In the genomic region with DNA sequence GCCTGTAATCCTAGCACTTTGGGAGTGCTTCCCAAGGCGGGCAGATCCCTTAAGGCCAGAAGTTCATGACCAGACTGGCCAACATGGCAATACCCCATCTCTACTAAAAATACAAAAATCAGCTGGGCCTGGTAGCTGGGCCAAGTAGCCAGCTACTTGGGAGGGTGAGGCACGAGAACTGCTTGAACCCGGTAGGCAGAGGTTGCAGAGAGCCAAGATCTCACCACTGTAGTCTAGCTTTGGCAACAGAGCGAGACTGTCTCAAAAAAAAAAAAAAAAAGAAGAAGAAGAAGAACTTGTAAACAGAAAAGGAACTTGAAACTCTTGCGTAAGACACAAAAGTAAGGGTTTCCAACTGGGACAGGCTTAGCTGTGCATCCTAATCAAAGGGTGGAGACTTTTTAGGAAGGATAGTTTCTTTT, we compare ENCODE assay signal across 11 cellular contexts. TPM values are rescaled to one million over a fixed set of nuclear protein-coding genes. Genes with fewer than 3 reads are reported as not detected.
DNase-seq lines count a peak whose midpoint lies in the region; ATAC-seq and TF ChIP-seq lines count a peak whose summit lies in the region.
"Had no signal": no experiment of that assay in that cellular context is flagged by ENCODE, and none has a peak within 500 bp of the region (broad histone marks: within the 10 kb centered on the region; RNA-seq: fewer than 3 reads in every experiment).

No MANE protein-coding gene starts in this region.

- intact Hi-C loops in mucosa of descending colon (cut with DNase I, micrococcal nuclease), result no loop called here

- TF ChIP-seq RAD21 in Ishikawa (IDR thresholded peaks at IDR 0.05; ENCODE audit: low read depth), result no peak

- no peak overlapping the region for H3K4me3 Mint-ChIP-seq in chondrocyte (ENCODE audit: unreplicated experiment)
- H3K4me3 Mint-ChIP-seq in WTC11, result no peak overlapping the region

- no peaks in the 10 kb centered on the region for H3K36me3 Mint-ChIP-seq in chondrocyte (ENCODE audit: low read depth)
- H3K36me3 Mint-ChIP-seq in WTC11, result no peaks in the 10 kb centered on the region

- H3K27me3 Mint-ChIP-seq in chondrocyte (ENCODE audit: low read depth), result no peaks in the 10 kb centered on the region
- H3K27me3 Mint-ChIP-seq in WTC11 (ENCODE audit: low read depth), result no peaks in the 10 kb centered on the region
- H3K27me3 Mint-ChIP-seq: stimulated activated naive CD8-positive, alpha-beta T cell treated with anti-CD3 and anti-CD28 coated beads, Interleukin-15, amount 100 ng/mL, for 72 hours had no signal

- CTCF ChIA-PET in WTC11 (lab: Charles Lee), result no interaction called here

- no peaks in the 10 kb centered on the region for H3K36me3 ChIP-seq in mucosa of descending colon (ENCODE audit: low read depth)

- peak overlapping the region; percentile 88 for H3K27ac Mint-ChIP-seq in chondrocyte (ENCODE audit: unreplicated experiment)
- no peak overlapping the region for H3K27ac Mint-ChIP-seq in WTC11
- H3K27ac Mint-ChIP-seq: stimulated activated naive CD8-positive, alpha-beta T cell treated with anti-CD3 and anti-CD28 coated beads, Interleukin-15, amount 100 ng/mL, for 72 hours had no signal

- DNase-seq in AG08396 (ENCODE audit: low spot score) (peak; percentile 21), chondrocyte (ENCODE audit: low spot score) (no peak), mucosa of descending colon (no peak), NCI-H2227 treated with DMSO at 0.1 percent for 48 hours (lab: John Stamatoyannopoulos, UW) (no peak), NCI-H345 (lab: John Stamatoyannopoulos, UW) (no peak), WTC11 (ENCODE audit: low spot score) (no peak)
- DNase-seq: DND-41; islet precursor cell; stimulated activated naive CD8-positive, alpha-beta T cell treated with anti-CD3 and anti-CD28 coated beads, Interleukin-15, amount 100 ng/mL, for 72 hours had no signal

- H3K4me3 ChIP-seq in mucosa of descending colon, result no peak overlapping the region

- H3K9me3 Mint-ChIP-seq in chondrocyte (ENCODE audit: low read depth), result peaks cover 7% of the 10 kb centered on the region
- no peaks in the 10 kb centered on the region; the same call in 1 of the 2 replicates for H3K9me3 Mint-ChIP-seq in WTC11

- H3K9me3 ChIP-seq in mucosa of descending colon, result no peaks in the 10 kb centered on the region

- TF ChIP-seq EP300 in Ishikawa (IDR thresholded peaks at IDR 0.05; ENCODE audit: borderline replicate concordance), result no peak

- H3K4me1 Mint-ChIP-seq in chondrocyte (ENCODE audit: low read depth) (peaks cover 22% of the 10 kb centered on the region), WTC11 (peaks cover 2% of the 10 kb centered on the region; the same call in 1 of the 2 replicates)

- H3K4me1 ChIP-seq in mucosa of descending colon (ENCODE audit: low read depth), result peaks cover 4% of the 10 kb centered on the region

- ATAC-seq in mucosa of descending colon, result peak; percentile 50
- no peak for ATAC-seq in GM19324 (IDR thresholded peaks at IDR 0.05; ENCODE audit: low FRiP score, unreplicated experiment)
- ATAC-seq in WTC11, result no peak

- POLR2A ChIA-PET in WTC11 (lab: Charles Lee), result interaction anchor here (0.6 kb wide), 1 partner anchor 68 kb away, joined by 3 read pairs; no protein-coding TSS in a partner anchor

- TF ChIP-seq CTCF in chondrocyte (IDR thresholded peaks at IDR 0.05) (no peak), mucosa of descending colon (IDR thresholded peaks at IDR 0.05) (no peak), WTC11 (IDR thresholded peaks at IDR 0.05) (no peak)

TF ChIP-seq in Ishikawa, 13 proteins besides CTCF, POLR2A, EP300 and RAD21:
- TF ChIP-seq CEBPB (IDR thresholded peaks at IDR 0.05) (peak; percentile 93), ZBTB7A (IDR thresholded peaks at IDR 0.05; ENCODE audit: low read depth) (no peak), TCF12 (IDR thresholded peaks at IDR 0.05; ENCODE audit: low read depth) (no peak)

TF ChIP-seq in WTC11, 78 proteins besides CTCF, POLR2A, EP300 and RAD21 (continues in another document):
- no peak for TF ChIP-seq NR2C2 (CRISPR knock-in tag; IDR thresholded peaks at IDR 0.05)
- TF ChIP-seq JUN (CRISPR knock-in tag; IDR thresholded peaks at IDR 0.05), result no peak
- TF ChIP-seq, protein P1, sequence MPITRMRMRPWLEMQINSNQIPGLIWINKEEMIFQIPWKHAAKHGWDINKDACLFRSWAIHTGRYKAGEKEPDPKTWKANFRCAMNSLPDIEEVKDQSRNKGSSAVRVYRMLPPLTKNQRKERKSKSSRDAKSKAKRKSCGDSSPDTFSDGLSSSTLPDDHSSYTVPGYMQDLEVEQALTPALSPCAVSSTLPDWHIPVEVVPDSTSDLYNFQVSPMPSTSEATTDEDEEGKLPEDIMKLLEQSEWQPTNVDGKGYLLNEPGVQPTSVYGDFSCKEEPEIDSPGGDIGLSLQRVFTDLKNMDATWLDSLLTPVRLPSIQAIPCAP (CRISPR knock-in tag; IDR thresholded peaks at IDR 0.05), result no peak
- TF ChIP-seq, protein P2, sequence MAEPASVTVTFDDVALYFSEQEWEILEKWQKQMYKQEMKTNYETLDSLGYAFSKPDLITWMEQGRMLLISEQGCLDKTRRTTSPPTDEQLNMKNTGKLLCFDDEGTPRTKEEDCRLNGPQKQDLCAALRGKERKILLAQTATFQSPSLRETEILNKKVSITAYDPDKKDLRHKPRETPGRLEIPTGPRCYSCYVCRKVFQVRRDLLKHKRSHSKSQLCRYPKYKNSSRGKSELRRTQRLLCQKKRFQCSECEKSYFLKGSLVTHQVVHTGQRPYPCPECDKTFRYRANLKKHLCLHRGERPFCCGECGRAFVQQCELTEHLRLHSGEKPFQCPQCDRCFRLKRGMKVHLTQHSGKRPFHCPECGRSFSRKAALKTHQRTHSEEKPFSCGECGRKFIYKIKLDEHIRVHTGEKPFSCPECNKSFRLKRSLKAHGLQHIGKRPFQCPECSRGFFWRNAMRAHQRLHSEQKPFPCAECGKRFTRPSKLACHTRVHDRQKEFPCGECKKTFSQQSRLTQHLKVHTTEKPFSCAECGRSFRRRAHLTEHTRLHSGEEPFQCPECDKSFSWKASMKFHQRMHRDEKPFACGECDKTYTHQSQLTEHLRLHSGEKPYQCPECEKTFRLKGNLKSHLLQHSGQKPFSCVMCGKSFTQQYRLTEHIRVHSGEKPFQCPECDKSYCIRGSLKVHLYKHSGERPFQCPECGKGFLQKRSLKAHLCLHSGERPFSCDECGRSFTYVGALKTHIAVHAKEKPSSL (CRISPR knock-in tag; conservative IDR thresholded peaks at IDR 0.05), result no peak
- TF ChIP-seq IRF2 (CRISPR knock-in tag; IDR thresholded peaks at IDR 0.05; ENCODE audit: borderline replicate concordance, low read depth), result no peak
- no peak for TF ChIP-seq ETV6 (CRISPR knock-in tag; IDR thresholded peaks at IDR 0.05)
- no peak for TF ChIP-seq SMAD4 (CRISPR knock-in tag; IDR thresholded peaks at IDR 0.05)
- TF ChIP-seq KAT7 (CRISPR knock-in tag; IDR thresholded peaks at IDR 0.05; ENCODE audit: borderline replicate concordance), result no peak
- TF ChIP-seq, protein P3, sequence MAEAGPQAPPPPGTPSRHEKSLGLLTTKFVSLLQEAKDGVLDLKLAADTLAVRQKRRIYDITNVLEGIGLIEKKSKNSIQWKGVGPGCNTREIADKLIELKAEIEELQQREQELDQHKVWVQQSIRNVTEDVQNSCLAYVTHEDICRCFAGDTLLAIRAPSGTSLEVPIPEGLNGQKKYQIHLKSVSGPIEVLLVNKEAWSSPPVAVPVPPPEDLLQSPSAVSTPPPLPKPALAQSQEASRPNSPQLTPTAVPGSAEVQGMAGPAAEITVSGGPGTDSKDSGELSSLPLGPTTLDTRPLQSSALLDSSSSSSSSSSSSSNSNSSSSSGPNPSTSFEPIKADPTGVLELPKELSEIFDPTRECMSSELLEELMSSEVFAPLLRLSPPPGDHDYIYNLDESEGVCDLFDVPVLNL (CRISPR knock-in tag; IDR thresholded peaks at IDR 0.05; ENCODE audit: borderline replicate concordance, low read depth), result no peak
- TF ChIP-seq ZNF317 (CRISPR knock-in tag; IDR thresholded peaks at IDR 0.05; ENCODE audit: borderline replicate concordance, low read depth), result no peak
- TF ChIP-seq ZNF423 (CRISPR knock-in tag; IDR thresholded peaks at IDR 0.05), result no peak
- TF ChIP-seq, protein P4, sequence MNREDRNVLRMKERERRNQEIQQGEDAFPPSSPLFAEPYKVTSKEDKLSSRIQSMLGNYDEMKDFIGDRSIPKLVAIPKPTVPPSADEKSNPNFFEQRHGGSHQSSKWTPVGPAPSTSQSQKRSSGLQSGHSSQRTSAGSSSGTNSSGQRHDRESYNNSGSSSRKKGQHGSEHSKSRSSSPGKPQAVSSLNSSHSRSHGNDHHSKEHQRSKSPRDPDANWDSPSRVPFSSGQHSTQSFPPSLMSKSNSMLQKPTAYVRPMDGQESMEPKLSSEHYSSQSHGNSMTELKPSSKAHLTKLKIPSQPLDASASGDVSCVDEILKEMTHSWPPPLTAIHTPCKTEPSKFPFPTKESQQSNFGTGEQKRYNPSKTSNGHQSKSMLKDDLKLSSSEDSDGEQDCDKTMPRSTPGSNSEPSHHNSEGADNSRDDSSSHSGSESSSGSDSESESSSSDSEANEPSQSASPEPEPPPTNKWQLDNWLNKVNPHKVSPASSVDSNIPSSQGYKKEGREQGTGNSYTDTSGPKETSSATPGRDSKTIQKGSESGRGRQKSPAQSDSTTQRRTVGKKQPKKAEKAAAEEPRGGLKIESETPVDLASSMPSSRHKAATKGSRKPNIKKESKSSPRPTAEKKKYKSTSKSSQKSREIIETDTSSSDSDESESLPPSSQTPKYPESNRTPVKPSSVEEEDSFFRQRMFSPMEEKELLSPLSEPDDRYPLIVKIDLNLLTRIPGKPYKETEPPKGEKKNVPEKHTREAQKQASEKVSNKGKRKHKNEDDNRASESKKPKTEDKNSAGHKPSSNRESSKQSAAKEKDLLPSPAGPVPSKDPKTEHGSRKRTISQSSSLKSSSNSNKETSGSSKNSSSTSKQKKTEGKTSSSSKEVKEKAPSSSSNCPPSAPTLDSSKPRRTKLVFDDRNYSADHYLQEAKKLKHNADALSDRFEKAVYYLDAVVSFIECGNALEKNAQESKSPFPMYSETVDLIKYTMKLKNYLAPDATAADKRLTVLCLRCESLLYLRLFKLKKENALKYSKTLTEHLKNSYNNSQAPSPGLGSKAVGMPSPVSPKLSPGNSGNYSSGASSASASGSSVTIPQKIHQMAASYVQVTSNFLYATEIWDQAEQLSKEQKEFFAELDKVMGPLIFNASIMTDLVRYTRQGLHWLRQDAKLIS (CRISPR knock-in tag; IDR thresholded peaks at IDR 0.05; ENCODE audit: borderline replicate concordance), result no peak
- TF ChIP-seq ZNF416 (CRISPR knock-in tag; IDR thresholded peaks at IDR 0.05), result no peak

RNA-seq across cellular contexts. Expression of gene IFIT2, which starts 5.6 kb away (rescaled TPM):
- 3.0 to 3.8 TPM (median 3.3 TPM) in 3 replicates for total RNA-seq in chondrocyte
- 1 to 10 TPM; 6.9 to 7.6 (median 7.5) TPM for total RNA-seq in mucosa of descending colon
- 0.07 to 0.15 TPM (median 0.14 TPM) in 3 replicates for total RNA-seq in WTC11 (2021)

RNA-seq across cellular contexts. Expression of gene IFIT3, which starts 31.6 kb away (rescaled TPM):
- total RNA-seq in chondrocyte, result 6.0 to 7.4 TPM (median 6.9 TPM) in 3 replicates
- total RNA-seq in mucosa of descending colon, result 10 to 100 TPM in 2 of 3 donors, 1 to 10 TPM in 1; 5.8 to 12.7 (median 11.2) TPM
- total RNA-seq in WTC11 (2021), result 0.14 to 0.42 TPM (median 0.39 TPM) in 3 replicates

RNA-seq across cellular contexts. Expression of gene LIPA, which starts 44.7 kb away (rescaled TPM):
- total RNA-seq in chondrocyte (35.8 to 52.5 TPM (median 44.1 TPM) in 3 replicates), mucosa of descending colon (10 to 100 TPM; 20.6 to 34.5 (median 29.6) TPM), WTC11 (2021) (32.9 to 47.3 TPM (median 37.8 TPM) in 3 replicates)
